ENCODE assay signal across 2 cellular contexts in genomic region chr12:4277205-4277543, GRCh38.
A peak's percentile ranks its signal among the peaks of the same experiment; 100 is the strongest.
TF ChIP-seq lines count a peak whose summit lies in the region.

No MANE protein-coding gene starts in this region.

TF ChIP-seq in A549, 52 proteins besides CTCF, POLR2A, EP300 and RAD21:
- TF ChIP-seq, protein P1, sequence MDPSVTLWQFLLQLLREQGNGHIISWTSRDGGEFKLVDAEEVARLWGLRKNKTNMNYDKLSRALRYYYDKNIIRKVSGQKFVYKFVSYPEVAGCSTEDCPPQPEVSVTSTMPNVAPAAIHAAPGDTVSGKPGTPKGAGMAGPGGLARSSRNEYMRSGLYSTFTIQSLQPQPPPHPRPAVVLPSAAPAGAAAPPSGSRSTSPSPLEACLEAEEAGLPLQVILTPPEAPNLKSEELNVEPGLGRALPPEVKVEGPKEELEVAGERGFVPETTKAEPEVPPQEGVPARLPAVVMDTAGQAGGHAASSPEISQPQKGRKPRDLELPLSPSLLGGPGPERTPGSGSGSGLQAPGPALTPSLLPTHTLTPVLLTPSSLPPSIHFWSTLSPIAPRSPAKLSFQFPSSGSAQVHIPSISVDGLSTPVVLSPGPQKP (IDR thresholded peaks at IDR 0.05; ENCODE audit: low read depth, low read length) = no peak
- TF ChIP-seq NFE2L2 (conservative IDR thresholded peaks at IDR 0.05; ENCODE audit: low read length) = no peak
- TF ChIP-seq ZFP36 (IDR thresholded peaks at IDR 0.05; ENCODE audit: borderline replicate concordance, partially characterized antibody) = no peak
- no peak for TF ChIP-seq HOXA7 (CRISPR knock-in tag; IDR thresholded peaks at IDR 0.05)
- no peak for TF ChIP-seq TFCP2L1 (CRISPR knock-in tag; IDR thresholded peaks at IDR 0.05)
- no peak for TF ChIP-seq POLR2AphosphoS2 (conservative IDR thresholded peaks at IDR 0.05; ENCODE audit: low read length)
- no peak for TF ChIP-seq NPAS2 (CRISPR knock-in tag; IDR thresholded peaks at IDR 0.05; ENCODE audit: borderline replicate concordance)
- no peak for TF ChIP-seq ZSCAN20 (CRISPR knock-in tag; IDR thresholded peaks at IDR 0.05)
- TF ChIP-seq EHF (CRISPR knock-in tag; IDR thresholded peaks at IDR 0.05) = no peak
- no peak for TF ChIP-seq SREBF2 (IDR thresholded peaks at IDR 0.05)
- no peak for TF ChIP-seq FOSL2 (IDR thresholded peaks at IDR 0.05)
- TF ChIP-seq FOSL2 (CRISPR knock-in tag; IDR thresholded peaks at IDR 0.05) = no peak
- no peak for TF ChIP-seq KDM1A (IDR thresholded peaks at IDR 0.05; ENCODE audit: low read depth)
- no peak for TF ChIP-seq TP53 (CRISPR knock-in tag; IDR thresholded peaks at IDR 0.05)
- TF ChIP-seq FOSB (CRISPR knock-in tag; IDR thresholded peaks at IDR 0.05) = no peak
- TF ChIP-seq MYC (IDR thresholded peaks at IDR 0.05; ENCODE audit: borderline replicate concordance, low read length) = no peak
- no peak for TF ChIP-seq RARB (CRISPR knock-in tag; IDR thresholded peaks at IDR 0.05)
- no peak for TF ChIP-seq RNF2 (IDR thresholded peaks at IDR 0.05; ENCODE audit: borderline replicate concordance, low read depth)
- TF ChIP-seq CHD4 (IDR thresholded peaks at IDR 0.05; ENCODE audit: borderline replicate concordance) = no peak
TF ChIP-seq in A549: peak in this region for 0.

TF ChIP-seq in K562, 482 proteins besides CTCF, POLR2A, EP300 and RAD21:
- TF ChIP-seq, protein P2, sequence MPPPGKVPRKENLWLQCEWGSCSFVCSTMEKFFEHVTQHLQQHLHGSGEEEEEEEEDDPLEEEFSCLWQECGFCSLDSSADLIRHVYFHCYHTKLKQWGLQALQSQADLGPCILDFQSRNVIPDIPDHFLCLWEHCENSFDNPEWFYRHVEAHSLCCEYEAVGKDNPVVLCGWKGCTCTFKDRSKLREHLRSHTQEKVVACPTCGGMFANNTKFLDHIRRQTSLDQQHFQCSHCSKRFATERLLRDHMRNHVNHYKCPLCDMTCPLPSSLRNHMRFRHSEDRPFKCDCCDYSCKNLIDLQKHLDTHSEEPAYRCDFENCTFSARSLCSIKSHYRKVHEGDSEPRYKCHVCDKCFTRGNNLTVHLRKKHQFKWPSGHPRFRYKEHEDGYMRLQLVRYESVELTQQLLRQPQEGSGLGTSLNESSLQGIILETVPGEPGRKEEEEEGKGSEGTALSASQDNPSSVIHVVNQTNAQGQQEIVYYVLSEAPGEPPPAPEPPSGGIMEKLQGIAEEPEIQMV (tag; conservative IDR thresholded peaks at IDR 0.05; ENCODE audit: low read depth) = no peak
- TF ChIP-seq, protein P3, sequence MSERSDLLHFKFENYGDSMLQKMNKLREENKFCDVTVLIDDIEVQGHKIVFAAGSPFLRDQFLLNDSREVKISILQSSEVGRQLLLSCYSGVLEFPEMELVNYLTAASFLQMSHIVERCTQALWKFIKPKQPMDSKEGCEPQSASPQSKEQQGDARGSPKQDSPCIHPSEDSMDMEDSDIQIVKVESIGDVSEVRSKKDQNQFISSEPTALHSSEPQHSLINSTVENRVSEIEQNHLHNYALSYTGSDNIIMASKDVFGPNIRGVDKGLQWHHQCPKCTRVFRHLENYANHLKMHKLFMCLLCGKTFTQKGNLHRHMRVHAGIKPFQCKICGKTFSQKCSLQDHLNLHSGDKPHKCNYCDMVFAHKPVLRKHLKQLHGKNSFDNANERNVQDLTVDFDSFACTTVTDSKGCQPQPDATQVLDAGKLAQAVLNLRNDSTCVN (CRISPR knock-in tag; IDR thresholded peaks at IDR 0.05) = 0 out of 2 replicates have a peak, but pooled peaks have one; percentile 9
- TF ChIP-seq NR2C1 (IDR thresholded peaks at IDR 0.05) (no peak), NR2C1 (tag; IDR thresholded peaks at IDR 0.05) (0 out of 2 replicates have a peak, but pooled peaks have one; percentile 15), ZNF699 (CRISPR knock-in tag; IDR thresholded peaks at IDR 0.05; ENCODE audit: insufficient replicate concordance) (no peak), ZC3H11A (IDR thresholded peaks at IDR 0.05; ENCODE audit: low read depth, low read length) (no peak), ZBTB2 (IDR thresholded peaks at IDR 0.05) (no peak), VEZF1 (CRISPR knock-in tag; IDR thresholded peaks at IDR 0.05) (0 out of 2 replicates have a peak, but pooled peaks have one; percentile 1), ZBTB8A (IDR thresholded peaks at IDR 0.05; ENCODE audit: partially characterized antibody) (no peak), NR2F6 (CRISPR knock-in tag; IDR thresholded peaks at IDR 0.05) (no peak), KDM4B (IDR thresholded peaks at IDR 0.05; ENCODE audit: borderline replicate concordance in 2 of 2, low read depth in 1 of 2) (no peak), ZNF766 (CRISPR knock-in tag; conservative IDR thresholded peaks at IDR 0.05) (no peak), PHB (CRISPR knock-in tag; IDR thresholded peaks at IDR 0.05) (no peak)
